Comparison of ENCODE assay signal across 14 cellular contexts in genomic region chr12:57497223-57498142, GRCh38. TPM values are rescaled to one million over a fixed set of nuclear protein-coding genes. Genes with fewer than 3 reads are reported as not detected.
DNase-seq lines count a peak whose midpoint lies in the region; ATAC-seq, FAIRE-seq and TF ChIP-seq lines count a peak whose summit lies in the region.
"Had no signal": no experiment of that assay in that cellular context is flagged by ENCODE, and none has a peak within 500 bp of the region (broad histone marks: within the 10 kb centered on the region; RNA-seq: fewer than 3 reads in every experiment).

No MANE protein-coding gene starts in this region.

- no peak for FAIRE-seq in endothelial cell of umbilical vein (lab: Jason Lieb, UNC)
- no peak for FAIRE-seq in urothelium cell line (lab: Jason Lieb, UNC)

- H3K9me3 Mint-ChIP-seq in CD8-positive, alpha-beta T cell: no peaks in the 10 kb centered on the region

- CTCF ChIA-PET in CD8-positive, alpha-beta T cell (lab: Charles Lee): interaction anchor here (0.6 to 1.7 kb wide), 5 partner anchors 10 to 86 kb away, joined by 3 to 6 read pairs (median 4); partner anchors contain the start of genes GLI1, KIF5A and MARS1
- CTCF ChIA-PET in IMR-90 (lab: Yijun Ruan, JAX): no interaction called here
- CTCF ChIA-PET in endothelial cell of umbilical vein (lab: Charles Lee): interaction anchor here (1.0 kb wide), 2 partner anchors 9 to 38 kb away, joined by 3 read pairs; partner anchors contain the start of gene GLI1

- no peak for TF ChIP-seq POLR2A in IMR-90 (IDR thresholded peaks at IDR 0.05; ENCODE audit: low read depth, low read length)
- peak; percentile 35 for TF ChIP-seq POLR2A in endothelial cell of umbilical vein (IDR thresholded peaks at IDR 0.05; ENCODE audit: low read depth, low read length)

- H4K8ac ChIP-seq in IMR-90 (ENCODE audit: low read depth in 2 of 2, low read length in 2 of 2): no peak overlapping the region

- WGBS in IMR-90 (ENCODE audit: extremely low coverage in 2 of 2, insufficient read length in 1 of 2), 2 experiments: 97% methylated on average over 8 of the region's 12 CpGs; no CpG with 5 or more reads in 1 of the 2 experiments

- TF ChIP-seq RAD21 in IMR-90 (IDR thresholded peaks at IDR 0.05; ENCODE audit: low read length): no peak

- no peaks in the 10 kb centered on the region for H3K9me3 ChIP-seq in CD8-positive, alpha-beta T cell (ENCODE audit: low read length)
- no peaks in the 10 kb centered on the region for H3K9me3 ChIP-seq in IMR-90 (ENCODE audit: control insufficient read depth, insufficient read depth, low read length)
- no peaks in the 10 kb centered on the region for H3K9me3 ChIP-seq in endothelial cell of umbilical vein (replicated peaks; ENCODE audit: control insufficient read depth, insufficient read depth, low read length)
- H3K9me3 ChIP-seq: heart left ventricle, testis had no signal

- no peaks in the 10 kb centered on the region for H3K27me3 ChIP-seq in CD8-positive, alpha-beta T cell (ENCODE audit: insufficient read depth, low read length)
- no peaks in the 10 kb centered on the region for H3K27me3 ChIP-seq in IMR-90 (ENCODE audit: control insufficient read depth, insufficient read depth, low read length)
- no peaks in the 10 kb centered on the region for H3K27me3 ChIP-seq in endothelial cell of umbilical vein (ENCODE audit: control insufficient read depth in 2 of 2, insufficient read depth in 2 of 2, low read length in 2 of 2)
- H3K27me3 ChIP-seq: heart left ventricle, testis had no signal

- H3K9me1 ChIP-seq in IMR-90 (ENCODE audit: insufficient read depth, low read length): peaks cover 14% of the 10 kb centered on the region
- H3K9me1 ChIP-seq in endothelial cell of umbilical vein (replicated peaks; ENCODE audit: control insufficient read depth, extremely low read depth, insufficient read depth, low read length): no peaks in the 10 kb centered on the region

- no peak overlapping the region for H3K56ac ChIP-seq in IMR-90 (ENCODE audit: extremely low read depth, insufficient read depth, low read length)

- no peaks in the 10 kb centered on the region for H3K27me3 Mint-ChIP-seq in CD8-positive, alpha-beta T cell (ENCODE audit: low read depth)

- no peak overlapping the region for H3K14ac ChIP-seq in IMR-90 (replicated peaks; ENCODE audit: low read depth, low read length)

- H2AFZ ChIP-seq in IMR-90 (replicated peaks; ENCODE audit: low read length, poor library complexity) (no peak overlapping the region), endothelial cell of umbilical vein (ENCODE audit: low read depth, low read length) (no peak overlapping the region)

- POLR2A ChIA-PET in CD8-positive, alpha-beta T cell (lab: Charles Lee): interaction anchor here (0.9 kb wide), 1 partner anchor 24 kb away, joined by 3 read pairs; no protein-coding TSS in a partner anchor
- POLR2A ChIA-PET in IMR-90 (lab: Charles Lee; ENCODE audit: unreplicated experiment): no interaction called here
- POLR2A ChIA-PET in endothelial cell of umbilical vein (lab: Charles Lee): no interaction called here

- peaks cover 28% of the 10 kb centered on the region; the same call in 1 of the 2 replicates for H4K20me1 ChIP-seq in IMR-90 (ENCODE audit: insufficient read depth, low read length)
- no peaks in the 10 kb centered on the region for H4K20me1 ChIP-seq in endothelial cell of umbilical vein (replicated peaks; ENCODE audit: control insufficient read depth, extremely low read depth, insufficient read depth, low read length)

- H3K4ac ChIP-seq in IMR-90 (ENCODE audit: low read depth, low read length): no peak overlapping the region

- H2BK120ac ChIP-seq in IMR-90 (ENCODE audit: low read depth, low read length): no peak overlapping the region

- DNase-seq in CD8-positive, alpha-beta T cell: no peak
- DNase-seq in IMR-90: no peak
- no peak for DNase-seq in endothelial cell of umbilical vein (ENCODE audit: low read depth, low spot score)
- no peak for DNase-seq in NCI-H2081 (lab: John Stamatoyannopoulos, UW)
- no peak for DNase-seq in urothelium cell line (ENCODE audit: low spot score)
- DNase-seq: activated T-cell treated with anti-CD3 and anti-CD28 coated beads, Interleukin-2, amount 50 U/mL, for 48 hours; GF-D8; heart left ventricle; left cardiac atrium; NCI-H2227 treated with DMSO at 0.1 percent for 48 hours; testis had no signal

- peaks cover 46 to 48% of the 10 kb centered on the region in 2 experiments for H3K79me1 ChIP-seq in IMR-90 (ENCODE audit: low read depth in 1 of 2, low read length in 2 of 2)

- H3K23ac ChIP-seq in IMR-90 (ENCODE audit: low read depth, low read length): no peak overlapping the region

- no peak overlapping the region for H3K4me3 Mint-ChIP-seq in CD8-positive, alpha-beta T cell

- no peak overlapping the region for H4K5ac ChIP-seq in IMR-90 (ENCODE audit: low read depth, low read length)

- H2BK15ac ChIP-seq in IMR-90 (ENCODE audit: low read depth, low read length): no peak overlapping the region

- H2BK20ac ChIP-seq in IMR-90 (ENCODE audit: low read depth, low read length): no peak overlapping the region

- H3K36me3 ChIP-seq in CD8-positive, alpha-beta T cell (ENCODE audit: insufficient read depth, low read length): peaks cover 25% of the 10 kb centered on the region
- peaks cover 48% of the 10 kb centered on the region for H3K36me3 ChIP-seq in IMR-90 (ENCODE audit: control insufficient read depth, insufficient read depth, low read length)
- H3K36me3 ChIP-seq in endothelial cell of umbilical vein (ENCODE audit: control insufficient read depth in 2 of 2, extremely low read depth in 1 of 2, insufficient read depth in 2 of 2, low read length in 2 of 2): peaks cover 29 to 32% of the 10 kb centered on the region in 2 experiments

- BruUV-seq in IMR-90 (replicated peaks; lab: Mats Ljungman, UMichigan) (no TSS peak), endothelial cell of umbilical vein (replicated peaks; lab: Mats Ljungman, UMichigan) (no TSS peak)

- H2AK9ac ChIP-seq in IMR-90 (replicated peaks; ENCODE audit: low read depth, low read length, poor library complexity): peak overlapping the region; percentile 28

- no peak overlapping the region for H3K27ac ChIP-seq in CD8-positive, alpha-beta T cell (ENCODE audit: low read depth, low read length)
- H3K27ac ChIP-seq in IMR-90 (ENCODE audit: insufficient read depth, low read length) (no peak overlapping the region), endothelial cell of umbilical vein (ENCODE audit: insufficient read depth, low read depth, low read length) (no peak overlapping the region)
- H3K27ac ChIP-seq: C4-2B, heart left ventricle, testis had no signal

- ATAC-seq in CD8-positive, alpha-beta T cell: no peak
- ATAC-seq in IMR-90 (ENCODE audit: low read depth) (no peak), HG02885 (IDR thresholded peaks at IDR 0.05; ENCODE audit: poor library complexity, unreplicated experiment) (no peak)
- ATAC-seq: left cardiac atrium, SK-N-SH treated with all-trans-retinoic acid at 6 μM for 48 hours had no signal

- H3K18ac ChIP-seq in IMR-90 (ENCODE audit: low read depth, low read length): no peak overlapping the region

- dilution Hi-C loops in IMR-90 (cut with HindIII; ENCODE audit: low sequenced_read_pairs, unreplicated experiment): no loop called here
- dilution Hi-C loops in endothelial cell of umbilical vein (cut with MboI; ENCODE audit: extremely low pct_ligation_motif_present, low sequenced_read_pairs): no loop called here

- peak overlapping the region; percentile 30 for H3K27ac Mint-ChIP-seq in CD8-positive, alpha-beta T cell

- H3K79me2 ChIP-seq in endothelial cell of umbilical vein (ENCODE audit: control insufficient read depth, insufficient read depth, low read length): no peaks in the 10 kb centered on the region

- intact Hi-C loops in CD8-positive, alpha-beta T cell (cut with DNase I, micrococcal nuclease): no loop called here
- intact Hi-C loops in IMR-90 (cut with micrococcal nuclease) (no loop called here), endothelial cell of umbilical vein (cut with micrococcal nuclease) (no loop called here)

- H3K4me2 ChIP-seq in IMR-90 (ENCODE audit: low read depth, low read length): no peak overlapping the region
- H3K4me2 ChIP-seq in endothelial cell of umbilical vein (ENCODE audit: insufficient read depth, low read length): no peak overlapping the region

- TF ChIP-seq CTCF in CD8-positive, alpha-beta T cell (IDR thresholded peaks at IDR 0.05): no peak
- no peak for TF ChIP-seq CTCF in IMR-90 (conservative IDR thresholded peaks at IDR 0.05; ENCODE audit: low read depth, low read length)
- TF ChIP-seq CTCF in endothelial cell of umbilical vein (IDR thresholded peaks at IDR 0.05; ENCODE audit: extremely low read depth in 1 of 2, insufficient read depth in 1 of 2, low read depth in 1 of 2, low read length in 2 of 2): no peak

- H3K9ac ChIP-seq in IMR-90 (ENCODE audit: low read depth, low read length) (no peak overlapping the region), endothelial cell of umbilical vein (replicated peaks; ENCODE audit: extremely low read depth, insufficient read depth, low read length) (no peak overlapping the region)

- H2AK5ac ChIP-seq in IMR-90 (ENCODE audit: low read depth, low read length): no peak overlapping the region

- H3K4me1 ChIP-seq in CD8-positive, alpha-beta T cell (ENCODE audit: insufficient read depth, low read length): peaks cover 3% of the 10 kb centered on the region
- H3K4me1 ChIP-seq in IMR-90 (ENCODE audit: control insufficient read depth, insufficient read depth, low read length): no peaks in the 10 kb centered on the region
- H3K4me1 ChIP-seq in endothelial cell of umbilical vein (ENCODE audit: control insufficient read depth, extremely low read depth, insufficient read depth, low read length): no peaks in the 10 kb centered on the region
- H3K4me1 ChIP-seq: heart left ventricle, testis had no signal

- H3K36me3 Mint-ChIP-seq in CD8-positive, alpha-beta T cell: peaks cover 78% of the 10 kb centered on the region

- no peak overlapping the region for H2BK5ac ChIP-seq in IMR-90 (ENCODE audit: low read depth, low read length, poor library complexity, severe bottlenecking)

- H3K4me3 ChIP-seq in CD8-positive, alpha-beta T cell (ENCODE audit: low read depth, low read length): no peak overlapping the region
- H3K4me3 ChIP-seq in IMR-90 (ENCODE audit: insufficient read depth, low read depth, low read length) (no peak overlapping the region), endothelial cell of umbilical vein (replicated peaks in 1 of 3; ENCODE audit: insufficient read depth in 1 of 3, low read depth in 1 of 3, low read length in 3 of 3) (no peak overlapping the region)
- H3K4me3 ChIP-seq: heart left ventricle, testis had no signal

- in situ Hi-C loops in IMR-90 (cut with MboI; ENCODE audit: low sequenced_read_pairs): no loop called here

- peaks cover 3% of the 10 kb centered on the region for H3K4me1 Mint-ChIP-seq in CD8-positive, alpha-beta T cell (ENCODE audit: low read depth)

- H4K91ac ChIP-seq in IMR-90 (ENCODE audit: insufficient read depth, low read depth, low read length): no peak overlapping the region

RNA-seq across cellular contexts. Expression of gene MARS1, which starts 9.6 kb away (rescaled TPM):
- 100 to 1,000 TPM; 213 to 226 TPM for total RNA-seq in CD8-positive, alpha-beta T cell
- 127 and 156 TPM in 2 replicates for total RNA-seq in IMR-90 (2012; rRNA removed)
- polyA plus RNA-seq in IMR-90 (2012; rRNA removed): 164 and 167 TPM in 2 replicates
- polyA plus RNA-seq in IMR-90 (2012; cell fraction: cytosol; rRNA removed): 104 and 139 TPM in 2 replicates
- polyA plus RNA-seq in IMR-90 (2012; cell fraction: nucleus; rRNA removed; ENCODE audit: low replicate concordance): 508 and 675 TPM in 2 replicates
- total RNA-seq in endothelial cell of umbilical vein: 212 and 216 TPM in 2 replicates
- 98.8 and 118 TPM in 2 replicates for polyA plus RNA-seq in endothelial cell of umbilical vein
- polyA plus RNA-seq in endothelial cell of umbilical vein (2011; cell fraction: cytosol; rRNA removed): 83.6 and 88.5 TPM in 2 replicates
- polyA plus RNA-seq in endothelial cell of umbilical vein (2011; cell fraction: nucleus; rRNA removed): 558 and 575 TPM in 2 replicates
- polyA plus RNA-seq in endothelial cell of umbilical vein (2012): 136 and 142 TPM in 2 replicates
- polyA minus RNA-seq in endothelial cell of umbilical vein: 174 and 202 TPM in 2 replicates
- 99.2 TPM for polyA minus RNA-seq in endothelial cell of umbilical vein (2011; cell fraction: cytosol; rRNA and poly(A)+ RNA removed)
- polyA minus RNA-seq in endothelial cell of umbilical vein (2011; cell fraction: nucleus; rRNA and poly(A)+ RNA removed): 179 and 213 TPM in 2 replicates

RNA-seq across cellular contexts. Expression of gene ARHGAP9, which starts 17.8 kb away (rescaled TPM):
- 100 to 1,000 TPM; 367 to 377 TPM for total RNA-seq in CD8-positive, alpha-beta T cell
- total RNA-seq in IMR-90 (2012; rRNA removed): 0.18 and 0.28 TPM in 2 replicates
- 0.65 and 0.79 TPM in 2 replicates for polyA plus RNA-seq in IMR-90 (2012; rRNA removed)
- polyA plus RNA-seq in IMR-90 (2012; cell fraction: cytosol; rRNA removed): 0.76 and 0.86 TPM in 2 replicates
- 2.3 and 4.4 TPM in 2 replicates for polyA plus RNA-seq in IMR-90 (2012; cell fraction: nucleus; rRNA removed; ENCODE audit: low replicate concordance)
- 0.38 TPM in 1 of 2 replicates, not detected in the other for total RNA-seq in endothelial cell of umbilical vein
- polyA plus RNA-seq in endothelial cell of umbilical vein: 0.25 and 0.35 TPM in 2 replicates
- 0.18 and 0.20 TPM in 2 replicates for polyA plus RNA-seq in endothelial cell of umbilical vein (2011; cell fraction: cytosol; rRNA removed)
- polyA plus RNA-seq in endothelial cell of umbilical vein (2011; cell fraction: nucleus; rRNA removed): 0.41 and 0.66 TPM in 2 replicates
- 0.30 TPM in 1 of 2 replicates, not detected in the other for polyA plus RNA-seq in endothelial cell of umbilical vein (2012)
- polyA minus RNA-seq in endothelial cell of umbilical vein: 1.0 and 1.8 TPM in 2 replicates
- polyA minus RNA-seq in endothelial cell of umbilical vein (2011; cell fraction: cytosol; rRNA and poly(A)+ RNA removed): not detected
- not detected in 2 replicates for polyA minus RNA-seq in endothelial cell of umbilical vein (2011; cell fraction: nucleus; rRNA and poly(A)+ RNA removed)

RNA-seq across cellular contexts. Expression of gene DDIT3, which starts 22.8 kb away (rescaled TPM):
- 100 to 1,000 TPM; 137 to 143 TPM for total RNA-seq in CD8-positive, alpha-beta T cell
- total RNA-seq in IMR-90 (2012; rRNA removed): 12.2 and 19.4 TPM in 2 replicates
- polyA plus RNA-seq in IMR-90 (2012; rRNA removed): 29.8 and 54.4 TPM in 2 replicates
- 10.8 and 21.4 TPM in 2 replicates for polyA plus RNA-seq in IMR-90 (2012; cell fraction: cytosol; rRNA removed)
- 49.3 and 215 TPM in 2 replicates for polyA plus RNA-seq in IMR-90 (2012; cell fraction: nucleus; rRNA removed; ENCODE audit: low replicate concordance)
- total RNA-seq in endothelial cell of umbilical vein: 9.8 and 13.7 TPM in 2 replicates
- polyA plus RNA-seq in endothelial cell of umbilical vein: 15.4 and 22.0 TPM in 2 replicates
- polyA plus RNA-seq in endothelial cell of umbilical vein (2011; cell fraction: cytosol; rRNA removed): 28.7 and 29.2 TPM in 2 replicates
- 124 and 158 TPM in 2 replicates for polyA plus RNA-seq in endothelial cell of umbilical vein (2011; cell fraction: nucleus; rRNA removed)
- polyA plus RNA-seq in endothelial cell of umbilical vein (2012): 16.0 and 23.6 TPM in 2 replicates
- polyA minus RNA-seq in endothelial cell of umbilical vein: 11.2 and 19.1 TPM in 2 replicates
- polyA minus RNA-seq in endothelial cell of umbilical vein (2011; cell fraction: cytosol; rRNA and poly(A)+ RNA removed): 23.7 TPM
- 28.1 and 41.1 TPM in 2 replicates for polyA minus RNA-seq in endothelial cell of umbilical vein (2011; cell fraction: nucleus; rRNA and poly(A)+ RNA removed)

RNA-seq across cellular contexts. Expression of gene MBD6, which starts 25.1 kb away (rescaled TPM):
- total RNA-seq in CD8-positive, alpha-beta T cell: 10 to 100 TPM; 52.9 to 70.5 TPM
- total RNA-seq in IMR-90 (2012; rRNA removed) (0.90 and 1.4 TPM in 2 replicates), endothelial cell of umbilical vein (85.6 and 95.2 TPM in 2 replicates)
- polyA plus RNA-seq in IMR-90 (2012; rRNA removed) (7.9 and 9.3 TPM in 2 replicates), endothelial cell of umbilical vein (8.5 and 10.6 TPM in 2 replicates)
- polyA plus RNA-seq in IMR-90 (2012; cell fraction: cytosol; rRNA removed): 6.6 and 8.1 TPM in 2 replicates
- 39.1 and 71.4 TPM in 2 replicates for polyA plus RNA-seq in IMR-90 (2012; cell fraction: nucleus; rRNA removed; ENCODE audit: low replicate concordance)
- polyA plus RNA-seq in endothelial cell of umbilical vein (2011; cell fraction: cytosol; rRNA removed): 8.5 and 10.6 TPM in 2 replicates
- 52.4 and 65.4 TPM in 2 replicates for polyA plus RNA-seq in endothelial cell of umbilical vein (2011; cell fraction: nucleus; rRNA removed)
- 33.6 and 37.1 TPM in 2 replicates for polyA plus RNA-seq in endothelial cell of umbilical vein (2012)
- polyA minus RNA-seq in endothelial cell of umbilical vein: 6.7 and 17.1 TPM in 2 replicates
- 16.9 TPM for polyA minus RNA-seq in endothelial cell of umbilical vein (2011; cell fraction: cytosol; rRNA and poly(A)+ RNA removed)
- 19.2 and 25.4 TPM in 2 replicates for polyA minus RNA-seq in endothelial cell of umbilical vein (2011; cell fraction: nucleus; rRNA and poly(A)+ RNA removed)

RNA-seq across cellular contexts. Expression of gene GLI1, which starts 37.9 kb away (rescaled TPM):
- 1 to 10 TPM in 1 of 2 experiments, under 1 TPM in 1; 0.67 to 1.2 TPM for total RNA-seq in CD8-positive, alpha-beta T cell
- total RNA-seq in IMR-90 (2012; rRNA removed) (1.3 and 1.4 TPM in 2 replicates), endothelial cell of umbilical vein (0.29 and 1.1 TPM in 2 replicates)
- polyA plus RNA-seq in IMR-90 (2012; rRNA removed) (3.6 and 3.8 TPM in 2 replicates), endothelial cell of umbilical vein (0.10 and 0.14 TPM in 2 replicates)
- polyA plus RNA-seq in IMR-90 (2012; cell fraction: cytosol; rRNA removed): 0.88 and 2.6 TPM in 2 replicates
- 22.0 and 29.2 TPM in 2 replicates for polyA plus RNA-seq in IMR-90 (2012; cell fraction: nucleus; rRNA removed; ENCODE audit: low replicate concordance)
- polyA plus RNA-seq in endothelial cell of umbilical vein (2011; cell fraction: cytosol; rRNA removed): 0.09 and 0.14 TPM in 2 replicates
- 0.55 and 0.73 TPM in 2 replicates for polyA plus RNA-seq in endothelial cell of umbilical vein (2011; cell fraction: nucleus; rRNA removed)
- polyA plus RNA-seq in endothelial cell of umbilical vein (2012): 0.25 TPM in 1 of 2 replicates, not detected in the other
- not detected in 2 replicates for polyA minus RNA-seq in endothelial cell of umbilical vein
- polyA minus RNA-seq in endothelial cell of umbilical vein (2011; cell fraction: cytosol; rRNA and poly(A)+ RNA removed): 0.41 TPM
- not detected in 2 replicates for polyA minus RNA-seq in endothelial cell of umbilical vein (2011; cell fraction: nucleus; rRNA and poly(A)+ RNA removed)

Comparison
In these comparisons a context has a peak if more than half of its experiments do, and no peak if none do; other contexts are left out.
1. RNA of gene ARHGAP9, which starts 17.8 kb away (total RNA-seq): 367 to 377 TPM in CD8-positive, alpha-beta T cell; 0.38 TPM in endothelial cell of umbilical vein and 0.18 to 0.28 TPM in IMR-90; every median in the first group is over 100 times any median in the second.